ENCODE assay signal across 33 cellular contexts in the genomic region with DNA sequence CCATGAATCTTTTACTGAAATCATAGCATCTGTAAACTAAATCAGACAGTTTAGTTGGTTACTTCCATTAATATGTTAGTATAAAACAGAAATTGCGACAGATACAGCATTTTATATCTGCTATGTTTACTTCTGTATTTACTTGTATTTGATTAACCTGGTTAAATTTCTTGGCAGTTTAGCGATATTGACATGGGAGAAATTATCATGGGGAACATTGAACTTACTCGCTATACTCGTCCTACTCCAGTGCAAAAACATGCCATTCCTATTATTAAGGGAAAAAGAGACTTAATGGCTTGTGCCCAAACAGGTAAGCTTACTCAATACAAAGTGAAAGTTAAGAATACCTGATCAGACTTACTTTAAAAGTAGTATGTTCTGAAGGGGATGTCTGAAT. TPM values are rescaled to one million over a fixed set of nuclear protein-coding genes. Genes with fewer than 3 reads are reported as not detected.
"Had no signal": no experiment of that assay in that cellular context is flagged by ENCODE, and none has a peak within 500 bp of the region (broad histone marks: within the 10 kb centered on the region; RNA-seq: fewer than 3 reads in every experiment).

No MANE protein-coding gene starts in this region.

- DNase-seq: activated effector memory CD4-positive, alpha-beta T cell treated with anti-CD3 and anti-CD28 coated beads, Interleukin-2, amount 50 U/mL, for 16 hours; activated effector memory CD4-positive, alpha-beta T cell treated with Interleukin-2 at 50 U/mL for 16 hours; activated gamma-delta T cell; activated gamma-delta T cell treated with Interleukin-2 at 50 U/mL for 16 hours; activated naive CD4-positive, alpha-beta T cell; activated naive CD4-positive, alpha-beta T cell treated with anti-CD3 and anti-CD28 coated beads for 36 hours; activated naive CD4-positive, alpha-beta T cell treated with anti-CD3 and anti-CD28 coated beads, Interleukin-2, amount 10 ng/mL, durations not matched to agents 7 days and 5 days; activated naive CD4-positive, alpha-beta T cell treated with anti-CD3 and anti-CD28 coated beads, Interleukin-2, amount 50 U/mL, for 16 hours; activated naive CD4-positive, alpha-beta T cell treated with Interleukin-2 at 50 U/mL for 16 hours; activated naive CD8-positive, alpha-beta T cell treated with anti-CD3 and anti-CD28 coated beads for 36 hours; activated naive CD8-positive, alpha-beta T cell treated with anti-CD3 and anti-CD28 coated beads, Interleukin-2, amount 10 ng/mL, durations not matched to agents 7 days and 5 days; activated naive CD8-positive, alpha-beta T cell treated with anti-CD3 and anti-CD28 coated beads, Interleukin-2, amount 50 U/mL, for 24 hours; activated T-cell treated with anti-CD3 and anti-CD28 coated beads, Interleukin-2, amount 50 U/mL, for 1 hour; activated T-cell treated with anti-CD3 and anti-CD28 coated beads, Interleukin-2, amount 50 U/mL, for 24 hours; activated T-cell treated with anti-CD3 and anti-CD28 coated beads, Interleukin-2, amount 50 U/mL, for 4 hours; activated T-cell treated with anti-CD3 and anti-CD28 coated beads, Interleukin-2, amount 50 U/mL, for 48 hours; activated T-cell treated with anti-CD3 and anti-CD28 coated beads, Interleukin-2, amount 50 U/mL, for 72 hours; adrenal gland; amniotic stem cell; amygdala; anterior cingulate cortex; aorta; body of pancreas; brain microvascular endothelial cell; caudate nucleus; central memory CD4-positive, alpha-beta T cell; cerebellar nuclear complex had no signal

- ATAC-seq: activated naive CD4-positive, alpha-beta T cell treated with anti-CD3 and anti-CD28 coated beads, Interleukin-2, amount 50 U/mL, for 72 hours; activated naive CD8-positive, alpha-beta T cell treated with anti-CD3 and anti-CD28 coated beads, Interleukin-2, amount 50 U/mL, for 24 hours; activated T-cell treated with anti-CD3 and anti-CD28 coated beads, Interleukin-2, amount 50 U/mL, for 4 hours; activated T-cell treated with anti-CD3 and anti-CD28 coated beads, Interleukin-2, amount 50 U/mL, for 72 hours; activated T-helper 17 cell treated with anti-CD3 and anti-CD28 coated beads, Interleukin-2, amount 50 U/mL, for 72 hours; body of pancreas had no signal

RNA-seq across cellular contexts. Expression of gene DDX3Y, which starts 8.9 kb away (rescaled TPM):
- total RNA-seq: aorta, ascending aorta, body of pancreas, cardiac muscle cell, cardiac septum, chondrocyte had no signal
